13 cellular contexts compared by ENCODE assay signal in genomic region chr17:27752831-27753583, GRCh38. TPM values are rescaled to one million over a fixed set of nuclear protein-coding genes. Genes with fewer than 3 reads are reported as not detected.
DNase-seq lines count a peak whose midpoint lies in the region; ATAC-seq, FAIRE-seq and TF ChIP-seq lines count a peak whose summit lies in the region.
"Not testable (repeated sequence)": the region's sequence is repeated elsewhere in the genome, so short reads cannot be mapped to it uniquely, and the experiment has no call there.
"Had no signal": no experiment of that assay in that cellular context is flagged by ENCODE, and none has a peak within 500 bp of the region (broad histone marks: within the 10 kb centered on the region; RNA-seq: fewer than 3 reads in every experiment).

No MANE protein-coding gene starts in this region.

- not testable (repeated sequence) for H3K27ac ChIP-seq in A549; OCI-LY1 (ENCODE audit: low read depth, low read length, poor library complexity, severe bottlenecking); GM12878 (ENCODE audit: control insufficient read depth, insufficient read depth)

- not testable (repeated sequence) for H3K27me3 ChIP-seq in OCI-LY1 (ENCODE audit: insufficient read depth, low read length); GM12878 (replicated peaks in 1 of 2; ENCODE audit: control insufficient read depth in 2 of 2, insufficient read depth in 2 of 2, low read length in 1 of 2)

- H3K9me3 ChIP-seq in A549; OCI-LY1 (ENCODE audit: low read length); GM12878 (replicated peaks; ENCODE audit: control insufficient read depth, insufficient read depth, low read length): not testable (repeated sequence)

- not testable (repeated sequence) for H3K4me2 ChIP-seq in A549; OCI-LY1 (ENCODE audit: low read length); GM12878 (ENCODE audit: control insufficient read depth, insufficient read depth)

- not testable (repeated sequence) for TF ChIP-seq RAD21 in A549 (conservative IDR thresholded peaks at IDR 0.05 in 1 of 2, IDR thresholded peaks at IDR 0.05 in 1 of 2); GM12878 (IDR thresholded peaks at IDR 0.05; ENCODE audit: insufficient read depth, low read depth, low read length)

- RAD21 ChIA-PET in GM12878 (lab: Charles Lee; ENCODE audit: unreplicated experiment) = not testable (repeated sequence)

- not testable (repeated sequence) for H3K4me3 Mint-ChIP-seq in glutamatergic neuron (ENCODE audit: unreplicated experiment); memory B cell

- in situ Hi-C loops in GM12878 (cut with MboI) = not testable (repeated sequence)

- H3K36me3 ChIP-seq in OCI-LY1 (ENCODE audit: insufficient read depth, low read length); GM12878 (ENCODE audit: control insufficient read depth in 2 of 2, insufficient read depth in 2 of 2, low read length in 1 of 2): not testable (repeated sequence)

- POLR2A ChIA-PET in A549 (lab: Yijun Ruan, JAX); GM12878 (lab: Charles Lee): not testable (repeated sequence)

- not testable (repeated sequence) for DNase-seq in A549 (ENCODE audit: low read depth in 1 of 2, low spot score in 1 of 2); GM12878 (ENCODE audit: low read depth, low spot score); glutamatergic neuron; memory B cell (ENCODE audit: low spot score in 2 of 2); stimulated activated naive CD8-positive, alpha-beta T cell treated with anti-CD3 and anti-CD28 coated beads, Interleukin-15, Interleukin-2, amounts not matched to agents 100 U/mL and 50 U/mL, for 24 hours
- peak; percentile 27 for DNase-seq in activated CD4-positive, CD25-positive, alpha-beta regulatory T cell treated with anti-CD3 and anti-CD28 coated beads, Interleukin-2, amount 50 U/mL, for 72 hours

- peaks cover 11% of the 10 kb centered on the region for H3K27me3 Mint-ChIP-seq in glutamatergic neuron (ENCODE audit: unreplicated experiment)
- H3K27me3 Mint-ChIP-seq in memory B cell = not testable (repeated sequence)

- SMC1A ChIA-PET in GM12878 (lab: Charles Lee; ENCODE audit: uncharacterized antibody, unreplicated experiment) = interaction anchor here (1.0 to 1.8 kb wide), 2 partner anchors 98 to 127 kb away, joined by 3 to 4 read pairs; no protein-coding TSS in a partner anchor

- ATAC-seq in A549 (peak; percentile 35 to 70; a peak in 4 of 6 replicates), GM18867 (IDR thresholded peaks at IDR 0.05; ENCODE audit: unreplicated experiment) (peak; percentile 45), GM12878 (peak; percentile 84), memory B cell (ENCODE audit: low read depth) (peak; percentile 57)
- peak; percentile 41 for ATAC-seq in stimulated activated naive CD8-positive, alpha-beta T cell treated with anti-CD3 and anti-CD28 coated beads, Interleukin-15, Interleukin-2, amounts not matched to agents 100 U/mL and 50 U/mL, for 24 hours

- H3F3A ChIP-seq in OCI-LY1 (ENCODE audit: insufficient read depth, low read length) = not testable (repeated sequence)

- not testable (repeated sequence) for H3K27ac Mint-ChIP-seq in glutamatergic neuron (ENCODE audit: unreplicated experiment); memory B cell

- not testable (repeated sequence) for H3K36me3 Mint-ChIP-seq in glutamatergic neuron (ENCODE audit: unreplicated experiment); memory B cell

- FAIRE-seq in A549 (lab: Jason Lieb, UNC) (peak; percentile 73), GM12878 (lab: Jason Lieb, UNC) (peak; percentile 74)

- not testable (repeated sequence) for TF ChIP-seq CTCF in A549 (IDR thresholded peaks at IDR 0.05); GM12878 (IDR thresholded peaks at IDR 0.05 in 2 of 3, conservative IDR thresholded peaks at IDR 0.05 in 1 of 3; ENCODE audit: control insufficient read depth in 2 of 3, extremely low read depth in 1 of 3, insufficient read depth in 1 of 3, low read depth in 3 of 3, low read length in 3 of 3)
- TF ChIP-seq CTCF in OCI-LY1 (IDR thresholded peaks at IDR 0.05; ENCODE audit: low read length) (peak; percentile 16; the same call in 1 of the 2 replicates), glutamatergic neuron (IDR thresholded peaks at IDR 0.05; ENCODE audit: partially characterized antibody, unreplicated experiment) (peak; percentile 17)

- H3K9me3 Mint-ChIP-seq in glutamatergic neuron (ENCODE audit: unreplicated experiment); memory B cell: not testable (repeated sequence)

- H3K4me1 Mint-ChIP-seq in glutamatergic neuron (ENCODE audit: low read depth, unreplicated experiment); memory B cell: not testable (repeated sequence)

- H3K9me2 ChIP-seq in OCI-LY1 (ENCODE audit: low read depth, low read length) = not testable (repeated sequence)

- CTCF ChIA-PET in A549 (lab: Yijun Ruan, JAX) (interaction anchor here (1.3 to 15.9 kb wide), 3 partner anchors 96 to 139 kb away, joined by 3 to 500 read pairs (median 427); no protein-coding TSS in a partner anchor), GM12878 (lab: Yijun Ruan, JAX) (interaction anchor here (1.2 to 1.9 kb wide), 3 partner anchors 98 to 131 kb away, joined by 3 to 8 read pairs (median 6); no protein-coding TSS in a partner anchor)

- TF ChIP-seq POLR2A in A549 (IDR thresholded peaks at IDR 0.05; ENCODE audit: low read length); GM12878 (IDR thresholded peaks at IDR 0.05; ENCODE audit: low read depth, low read length): not testable (repeated sequence)

- H3K4me3 ChIP-seq in A549; OCI-LY1 (ENCODE audit: low read depth, low read length, poor library complexity, severe bottlenecking); GM12878: not testable (repeated sequence)

- TF ChIP-seq EP300 in A549 (IDR thresholded peaks at IDR 0.05); GM12878 (IDR thresholded peaks at IDR 0.05; ENCODE audit: borderline replicate concordance in 1 of 2, control insufficient read depth in 1 of 2, low read depth in 2 of 2, low read length in 2 of 2): not testable (repeated sequence)

- H4K20me1 ChIP-seq in OCI-LY1 (ENCODE audit: insufficient read depth, low read length); GM12878 (ENCODE audit: control insufficient read depth, insufficient read depth): not testable (repeated sequence)

- intact Hi-C loops in GM12878 (cut with micrococcal nuclease; ENCODE audit: unreplicated experiment) = not testable (repeated sequence)

- BruUV-seq in GM12878 (replicated peaks; lab: Mats Ljungman, UMichigan) = not testable (repeated sequence)

- H3K9ac ChIP-seq in OCI-LY1 (ENCODE audit: low read length); GM12878 (ENCODE audit: control insufficient read depth, insufficient read depth, low read length): not testable (repeated sequence)

- H3K79me2 ChIP-seq in OCI-LY1 (ENCODE audit: insufficient read depth, low read length); GM12878 (ENCODE audit: control insufficient read depth, insufficient read depth, low read length): not testable (repeated sequence)

- H2AFZ ChIP-seq in OCI-LY1 (ENCODE audit: low read length); GM12878 (ENCODE audit: control insufficient read depth, low read depth, low read length): not testable (repeated sequence)

- not testable (repeated sequence) for H3K4me1 ChIP-seq in A549; OCI-LY1 (ENCODE audit: insufficient read depth, low read length, severe bottlenecking); GM12878 (ENCODE audit: control insufficient read depth, insufficient read depth, low read length)

- WGBS in A549 (ENCODE audit: missing lambda C conversion rate) = 40% methylated on average over 9 of the region's 19 CpGs
- WGBS in GM12878 (ENCODE audit: insufficient coverage, insufficient replicate concordance, low lambda C conversion rate, missing lambda C conversion rate) = 18% methylated on average over 9 of the region's 19 CpGs

RNA-seq across cellular contexts. Expression of gene NOS2, which starts 47.3 kb away (rescaled TPM):
- polyA plus RNA-seq in A549 (2011; rRNA removed) = 0.08 and 0.09 TPM in 2 replicates
- 0.23 and 0.24 TPM in 2 replicates for polyA plus RNA-seq in A549 (2012; cell fraction: cytosol; rRNA removed)
- 0.21 and 0.37 TPM in 2 replicates for polyA plus RNA-seq in A549 (2012; cell fraction: nucleus; rRNA removed)
- 0.13 to 0.18 TPM (median 0.17 TPM) in 3 replicates for polyA plus RNA-seq in A549 (2017; fragmentation: RNase III; extraction: RNeasy Plus Mini Kit Qiagen cat#74134 plus additional on column Dnase treatment)
- 0.10 and 0.12 TPM in 2 replicates for polyA minus RNA-seq in A549 (2011; rRNA and poly(A)+ RNA removed)
- total RNA-seq in GM12878 (2013; cell fraction: nucleolus; rRNA removed) = 0.40 and 0.59 TPM in 2 replicates
- total RNA-seq in GM12878 (2014; rRNA removed) = not detected in 2 replicates
- total RNA-seq in GM12878 (2014; rRNA removed; fragmentation: Illumina TruSeq; extraction: Trizol) = not detected in 2 replicates
- 0.05 and 0.08 TPM in 2 replicates for total RNA-seq in GM12878 (2021)
- not detected for polyA plus RNA-seq in GM12878 (2011; ENCODE audit: low read depth)
- 0.01 and 0.03 TPM in 2 replicates for polyA plus RNA-seq in GM12878 (2011; rRNA removed)
- 0.03 and 0.04 TPM in 2 replicates for polyA plus RNA-seq in GM12878 (2011; cell fraction: cytosol; rRNA removed)
- 0.06 and 0.25 TPM in 2 replicates for polyA plus RNA-seq in GM12878 (2011; cell fraction: nucleus; rRNA removed)
- polyA plus RNA-seq in GM12878 (2012) = 0.08 TPM in 1 of 2 replicates, not detected in the other
- polyA plus RNA-seq in GM12878 (2014; fragmentation: Illumina TruSeq; extraction: Trizol) = 0.01 and 0.05 TPM in 2 replicates
- not detected for polyA plus RNA-seq in GM12878 (2014; fragmentation: Nextera tagmentation; extraction: Ambion mirVana)
- polyA plus RNA-seq in GM12878 (2014; rRNA removed) = 0.03 TPM in 1 of 2 replicates, not detected in the other
- not detected for polyA plus RNA-seq in GM12878 (2016; fragmentation: Nextera tagmentation; extraction: Ambion mirVana)
- 0.07 and 0.15 TPM in 2 replicates for polyA minus RNA-seq in GM12878 (2011; rRNA and poly(A)+ RNA removed)
- not detected in 2 replicates for polyA minus RNA-seq in GM12878 (2011; cell fraction: cytosol; rRNA and poly(A)+ RNA removed)
- polyA minus RNA-seq in GM12878 (2011; cell fraction: nucleus; rRNA and poly(A)+ RNA removed) = 0.12 TPM in 1 of 2 replicates, not detected in the other
- 0.25 TPM for total RNA-seq in glutamatergic neuron (ENCODE audit: unreplicated experiment)
- total RNA-seq: A172, NCI-H460, pulmonary artery endothelial cell had no signal
- polyA plus RNA-seq: CD8-positive, alpha-beta memory T cell; immature natural killer cell had no signal
